8 cellular contexts compared by ENCODE assay signal in genomic region chr18:62187543-62188378, GRCh38. TPM values are rescaled to one million over a fixed set of nuclear protein-coding genes. Genes with fewer than 3 reads are reported as not detected.
DNase-seq lines count a peak whose midpoint lies in the region; ATAC-seq and TF ChIP-seq lines count a peak whose summit lies in the region.

No MANE protein-coding gene starts in this region.

- intact Hi-C loops in breast epithelium (cut with DNase I; ENCODE audit: low total_unique reads): loop anchor here (10.0 kb wide), 1 partner anchor 397 kb away; no protein-coding TSS in a partner anchor

- ATAC-seq in GM18499 (IDR thresholded peaks at IDR 0.05; ENCODE audit: insufficient read depth, unreplicated experiment): peak; percentile 20

- peaks cover 20% of the 10 kb centered on the region for H4K20me1 ChIP-seq in SU-DHL-6 (ENCODE audit: low read depth, low read length)
- peaks cover 47% of the 10 kb centered on the region for H4K20me1 ChIP-seq in smooth muscle cell (ENCODE audit: low read depth)

- H3K4me2 ChIP-seq in SU-DHL-6 (ENCODE audit: low read depth, low read length, poor library complexity, severe bottlenecking) (peak overlapping the region; percentile 82), smooth muscle cell (peak overlapping the region; percentile 96)

- WGBS in smooth muscle cell (ENCODE audit: low lambda C conversion rate): under 1% methylated on average over 50 of the region's 53 CpGs

- H3K27me3 Mint-ChIP-seq in immature natural killer cell (ENCODE audit: low read depth in 3 of 3): peaks cover 5 to 10% (median 8%) of the 10 kb centered on the region in 3 donors

- H3K36me3 ChIP-seq in SU-DHL-6 (ENCODE audit: low read length) (peaks cover 14% of the 10 kb centered on the region; the same call in 1 of the 2 replicates), breast epithelium (no peaks in the 10 kb centered on the region), smooth muscle cell (ENCODE audit: low read depth) (no peaks in the 10 kb centered on the region)

- peaks cover 64 to 75% of the 10 kb centered on the region in 2 donors for H3K4me1 Mint-ChIP-seq in immature natural killer cell

- H3K4me3 ChIP-seq in SU-DHL-6 (ENCODE audit: insufficient read depth, low read length, poor library complexity, severe bottlenecking) (peak overlapping the region; percentile 95), breast epithelium (peak overlapping the region; percentile 84 to 97 (median 96)), smooth muscle cell (peak overlapping the region; percentile 96)

- H3K27me3 ChIP-seq in SU-DHL-6 (ENCODE audit: low read length): no peaks in the 10 kb centered on the region
- H3K27me3 ChIP-seq in breast epithelium: no peaks in the 10 kb centered on the region
- H3K27me3 ChIP-seq in smooth muscle cell (ENCODE audit: low read depth): no peaks in the 10 kb centered on the region

- peak overlapping the region; percentile 62 for H2AFZ ChIP-seq in SU-DHL-6 (ENCODE audit: low read depth, low read length, severe bottlenecking)
- H2AFZ ChIP-seq in smooth muscle cell (ENCODE audit: low read depth): peak overlapping the region; percentile 99

- H3K27ac ChIP-seq in SU-DHL-6 (ENCODE audit: low read depth, low read length): peak overlapping the region; percentile 60
- H3K27ac ChIP-seq in breast epithelium: peak overlapping the region; percentile 86 to 87
- peak overlapping the region; percentile 56 for H3K27ac ChIP-seq in smooth muscle cell (ENCODE audit: low read depth)

- no peak for TF ChIP-seq POLR2A in breast epithelium (IDR thresholded peaks at IDR 0.05)

- no peaks in the 10 kb centered on the region for H3K9me3 Mint-ChIP-seq in immature natural killer cell

- H3K9ac ChIP-seq in SU-DHL-6 (ENCODE audit: low read length) (peak overlapping the region; percentile 87), smooth muscle cell (ENCODE audit: low read depth) (peak overlapping the region; percentile 84)

- H3K9me2 ChIP-seq in SU-DHL-6 (replicated peaks; ENCODE audit: insufficient read depth, low read length): no peaks in the 10 kb centered on the region

- H3K4me1 ChIP-seq in breast epithelium (peaks cover 0 to 6% of the 10 kb centered on the region in 2 donors), smooth muscle cell (ENCODE audit: low read depth) (peaks cover 16% of the 10 kb centered on the region)

- no peaks in the 10 kb centered on the region for H3K9me3 ChIP-seq in SU-DHL-6 (ENCODE audit: insufficient read depth, low read length)
- H3K9me3 ChIP-seq in breast epithelium: no peaks in the 10 kb centered on the region
- H3K9me3 ChIP-seq in smooth muscle cell (replicated peaks; ENCODE audit: low read depth): no peaks in the 10 kb centered on the region

- TF ChIP-seq CTCF in SU-DHL-6 (IDR thresholded peaks at IDR 0.05; ENCODE audit: insufficient read depth, low read length, poor library complexity, severe bottlenecking): peak; percentile 39
- TF ChIP-seq CTCF in breast epithelium (IDR thresholded peaks at IDR 0.05): peak in 1 of 3 donors; percentile 4
- no peak for TF ChIP-seq CTCF in smooth muscle cell (IDR thresholded peaks at IDR 0.05; ENCODE audit: borderline replicate concordance, insufficient read depth, poor library complexity, severe bottlenecking)

- H3K4me3 Mint-ChIP-seq in immature natural killer cell: peak overlapping the region; percentile 99 to 100 (median 100)

- peaks cover 11% of the 10 kb centered on the region; the same call in 1 of the 2 replicates for H3F3A ChIP-seq in SU-DHL-6 (ENCODE audit: insufficient read depth)
- peaks cover 6% of the 10 kb centered on the region for H3F3A ChIP-seq in smooth muscle cell (ENCODE audit: low read depth)

- H3K27ac Mint-ChIP-seq in immature natural killer cell: peak overlapping the region; percentile 94 to 98 (median 96)

- peaks cover 93% of the 10 kb centered on the region for H3K79me2 ChIP-seq in SU-DHL-6 (ENCODE audit: insufficient read depth, low read length)
- peaks cover 52% of the 10 kb centered on the region for H3K79me2 ChIP-seq in smooth muscle cell (ENCODE audit: low read depth)

- H3K36me3 Mint-ChIP-seq in immature natural killer cell: no peaks in the 10 kb centered on the region

- DNase-seq in AG08396 (ENCODE audit: low spot score) (peak; percentile 29), HuH-7 (ENCODE audit: low spot score) (peak; percentile 11), breast epithelium (ENCODE audit: low spot score in 2 of 2) (no peak), immature natural killer cell (peak; percentile 6 to 15 (median 7)), smooth muscle cell (lab: John Stamatoyannopoulos, UW; ENCODE audit: unreplicated experiment) (peak; percentile 16), NCI-H187 (lab: John Stamatoyannopoulos, UW) (no peak)

RNA-seq across cellular contexts. Expression of gene RELCH, which starts 0.7 kb away (rescaled TPM):
- total RNA-seq in breast epithelium (10 to 100 TPM; 33.0 to 69.4 (median 45.9) TPM), smooth muscle cell (17.2 and 19.2 TPM in 2 replicates)
- polyA plus RNA-seq in immature natural killer cell (1 to 10 TPM; 4.5 to 7.9 (median 6.2) TPM), smooth muscle cell (3.6 and 4.5 TPM in 2 replicates)

RNA-seq across cellular contexts. Expression of gene PIGN, which starts 0.9 kb away (rescaled TPM):
- 10 to 100 TPM; 33.1 to 67.2 (median 47.9) TPM for total RNA-seq in breast epithelium
- 10 to 100 TPM; 12.0 to 16.4 (median 13.8) TPM for polyA plus RNA-seq in immature natural killer cell
- total RNA-seq in smooth muscle cell: 26.6 and 31.8 TPM in 2 replicates
- polyA plus RNA-seq in smooth muscle cell: 10.1 and 14.3 TPM in 2 replicates

Comparison
In these comparisons a context has a peak if more than half of its experiments do, and no peak if none do; other contexts are left out.
1. DNase-seq: peak in AG08396 (single experiment), HuH-7 (single experiment), immature natural killer cell (3 of 3) and smooth muscle cell (single experiment); none in breast epithelium (0 of 2) and NCI-H187 (0 of 2).
2. Peak in every context shown above with its lines, with median percentiles within 50 percentile points of each other: H3K27ac ChIP-seq and H3K4me3 ChIP-seq.